In the genomic region with DNA sequence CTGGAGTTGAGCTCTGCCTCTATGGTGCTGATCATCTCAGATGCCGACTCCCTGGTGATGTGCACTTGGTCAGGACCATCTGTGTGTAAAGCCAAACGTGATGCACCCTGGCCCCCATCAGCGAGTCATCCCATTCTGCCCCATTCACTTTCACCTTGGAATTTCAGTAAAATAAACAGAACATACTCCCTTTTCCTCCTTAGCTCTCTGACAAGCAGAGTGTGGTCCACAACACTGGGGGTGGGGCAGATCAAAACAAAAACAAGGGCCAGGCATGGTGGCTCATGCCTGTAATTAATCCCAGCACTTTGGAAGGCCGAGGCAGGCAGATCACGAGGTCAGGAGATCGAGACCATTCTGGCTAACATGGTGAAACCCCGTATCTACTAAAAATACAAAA, we compare ENCODE assay signal across 1 cellular context.
TF ChIP-seq lines count a peak whose summit lies in the region.

No MANE protein-coding gene starts in this region.

TF ChIP-seq in IMR-90, 13 proteins besides CTCF, POLR2A, EP300 and RAD21 (continued from another document):
- TF ChIP-seq, protein P1, sequence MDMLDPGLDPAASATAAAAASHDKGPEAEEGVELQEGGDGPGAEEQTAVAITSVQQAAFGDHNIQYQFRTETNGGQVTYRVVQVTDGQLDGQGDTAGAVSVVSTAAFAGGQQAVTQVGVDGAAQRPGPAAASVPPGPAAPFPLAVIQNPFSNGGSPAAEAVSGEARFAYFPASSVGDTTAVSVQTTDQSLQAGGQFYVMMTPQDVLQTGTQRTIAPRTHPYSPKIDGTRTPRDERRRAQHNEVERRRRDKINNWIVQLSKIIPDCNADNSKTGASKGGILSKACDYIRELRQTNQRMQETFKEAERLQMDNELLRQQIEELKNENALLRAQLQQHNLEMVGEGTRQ (IDR thresholded peaks at IDR 0.05; ENCODE audit: low read depth, low read length): no peak
- TF ChIP-seq BHLHE40 (IDR thresholded peaks at IDR 0.05; ENCODE audit: low read depth, low read length) (no peak), FOS (IDR thresholded peaks at IDR 0.05; ENCODE audit: low read depth, low read length) (no peak), MAZ (IDR thresholded peaks at IDR 0.05; ENCODE audit: borderline replicate concordance, low read depth, low read length) (no peak), CEBPB (IDR thresholded peaks at IDR 0.05; ENCODE audit: low read depth, low read length) (no peak), NFE2L2 (IDR thresholded peaks at IDR 0.05; ENCODE audit: low read depth, low read length) (no peak), MAFK (IDR thresholded peaks at IDR 0.05; ENCODE audit: low read depth, low read length) (no peak), SMC3 (IDR thresholded peaks at IDR 0.05; ENCODE audit: low read depth, low read length) (no peak), RFX5 (IDR thresholded peaks at IDR 0.05; ENCODE audit: low read depth, low read length) (no peak)
TF ChIP-seq in IMR-90: peak in this region for 0.
